1 cellular context compared by ENCODE assay signal in the genomic region with DNA sequence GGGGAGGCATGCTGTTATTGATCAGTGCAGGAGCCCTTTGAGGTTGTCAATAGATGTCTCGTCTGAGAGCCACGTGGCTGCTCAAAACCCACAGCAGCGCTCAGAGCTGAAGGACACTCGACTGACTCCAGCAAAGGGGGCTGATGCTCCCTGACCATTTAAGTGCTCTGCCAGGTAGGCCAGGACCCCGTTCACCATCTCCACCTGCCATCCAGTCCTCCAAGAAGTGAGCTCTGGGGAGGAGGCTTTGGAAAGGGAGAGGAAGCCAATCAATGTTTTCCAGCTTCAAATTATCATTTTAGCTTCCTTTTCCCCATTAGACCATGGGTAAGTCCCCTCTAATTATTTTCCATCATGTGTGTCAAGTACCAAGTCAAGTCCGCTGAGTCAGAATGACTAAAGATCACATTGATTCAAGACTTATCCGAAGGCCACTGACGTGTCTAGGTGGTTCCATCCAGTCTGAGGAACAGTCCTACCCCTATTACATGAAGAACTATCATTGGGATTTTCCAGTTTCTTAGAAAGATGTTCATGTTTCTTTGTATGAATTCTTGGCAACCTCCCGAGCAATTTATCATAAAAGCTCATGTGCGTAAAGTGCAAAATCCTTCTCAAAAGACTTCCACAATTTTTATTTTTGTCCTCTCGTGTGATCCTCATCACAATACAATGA.
TF ChIP-seq lines count a peak whose summit lies in the region.

No MANE protein-coding gene starts in this region.

TF ChIP-seq in K562, 482 proteins besides CTCF, POLR2A, EP300 and RAD21 (continued from another document and continues in another):
- TF ChIP-seq E2F1 (CRISPR knock-in tag; IDR thresholded peaks at IDR 0.05): no peak
- no peak for TF ChIP-seq ZNF76 (CRISPR knock-in tag; IDR thresholded peaks at IDR 0.05; ENCODE audit: borderline replicate concordance)
- TF ChIP-seq HCFC1 (IDR thresholded peaks at IDR 0.05; ENCODE audit: low read depth, low read length): no peak
- no peak for TF ChIP-seq GATAD2A (IDR thresholded peaks at IDR 0.05)
- TF ChIP-seq U2AF1 (optimal IDR thresholded peaks at IDR 0.05; ENCODE audit: low read depth, low read length): no peak
- TF ChIP-seq PHF21A (IDR thresholded peaks at IDR 0.05; ENCODE audit: borderline replicate concordance, low read depth): no peak
- TF ChIP-seq ZBTB8A (IDR thresholded peaks at IDR 0.05; ENCODE audit: partially characterized antibody): no peak
- TF ChIP-seq ZNF77 (CRISPR knock-in tag; IDR thresholded peaks at IDR 0.05): no peak
- TF ChIP-seq ZNF511 (CRISPR knock-in tag; IDR thresholded peaks at IDR 0.05): no peak
- no peak for TF ChIP-seq CHAMP1 (IDR thresholded peaks at IDR 0.05)
- TF ChIP-seq, protein P1, sequence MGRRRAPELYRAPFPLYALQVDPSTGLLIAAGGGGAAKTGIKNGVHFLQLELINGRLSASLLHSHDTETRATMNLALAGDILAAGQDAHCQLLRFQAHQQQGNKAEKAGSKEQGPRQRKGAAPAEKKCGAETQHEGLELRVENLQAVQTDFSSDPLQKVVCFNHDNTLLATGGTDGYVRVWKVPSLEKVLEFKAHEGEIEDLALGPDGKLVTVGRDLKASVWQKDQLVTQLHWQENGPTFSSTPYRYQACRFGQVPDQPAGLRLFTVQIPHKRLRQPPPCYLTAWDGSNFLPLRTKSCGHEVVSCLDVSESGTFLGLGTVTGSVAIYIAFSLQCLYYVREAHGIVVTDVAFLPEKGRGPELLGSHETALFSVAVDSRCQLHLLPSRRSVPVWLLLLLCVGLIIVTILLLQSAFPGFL (CRISPR knock-in tag; IDR thresholded peaks at IDR 0.05): no peak
- TF ChIP-seq HOXB6 (CRISPR knock-in tag; IDR thresholded peaks at IDR 0.05; ENCODE audit: borderline replicate concordance): no peak
- no peak for TF ChIP-seq POU5F1 (IDR thresholded peaks at IDR 0.05; ENCODE audit: borderline replicate concordance, low read depth, low read length, partially characterized antibody)
- TF ChIP-seq KLF16 (IDR thresholded peaks at IDR 0.05): no peak
- no peak for TF ChIP-seq ZNF212 (CRISPR knock-in tag; IDR thresholded peaks at IDR 0.05)
- TF ChIP-seq HDGF (IDR thresholded peaks at IDR 0.05): no peak
- TF ChIP-seq, protein P2, sequence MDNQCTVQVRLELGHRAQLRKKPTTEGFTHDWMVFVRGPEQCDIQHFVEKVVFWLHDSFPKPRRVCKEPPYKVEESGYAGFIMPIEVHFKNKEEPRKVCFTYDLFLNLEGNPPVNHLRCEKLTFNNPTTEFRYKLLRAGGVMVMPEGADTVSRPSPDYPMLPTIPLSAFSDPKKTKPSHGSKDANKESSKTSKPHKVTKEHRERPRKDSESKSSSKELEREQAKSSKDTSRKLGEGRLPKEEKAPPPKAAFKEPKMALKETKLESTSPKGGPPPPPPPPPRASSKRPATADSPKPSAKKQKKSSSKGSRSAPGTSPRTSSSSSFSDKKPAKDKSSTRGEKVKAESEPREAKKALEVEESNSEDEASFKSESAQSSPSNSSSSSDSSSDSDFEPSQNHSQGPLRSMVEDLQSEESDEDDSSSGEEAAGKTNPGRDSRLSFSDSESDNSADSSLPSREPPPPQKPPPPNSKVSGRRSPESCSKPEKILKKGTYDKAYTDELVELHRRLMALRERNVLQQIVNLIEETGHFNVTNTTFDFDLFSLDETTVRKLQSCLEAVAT (IDR thresholded peaks at IDR 0.05): no peak
- no peak for TF ChIP-seq HMGN3 (IDR thresholded peaks at IDR 0.05; ENCODE audit: borderline replicate concordance, extremely low read depth, insufficient read length, low read depth, low read length)
- no peak for TF ChIP-seq RFX7 (CRISPR knock-in tag; IDR thresholded peaks at IDR 0.05)
- TF ChIP-seq ATF1 (CRISPR knock-in tag; IDR thresholded peaks at IDR 0.05): no peak
- peak; percentile 37; the same call in 1 of the 2 replicates for TF ChIP-seq ATF1 (tag; IDR thresholded peaks at IDR 0.05)
- TF ChIP-seq THAP7 (CRISPR knock-in tag; IDR thresholded peaks at IDR 0.05): no peak
- TF ChIP-seq CEBPZ (IDR thresholded peaks at IDR 0.05; ENCODE audit: borderline replicate concordance, low read depth, low read length): no peak
- TF ChIP-seq SMAD4 (CRISPR knock-in tag; conservative IDR thresholded peaks at IDR 0.05): 0 out of 2 replicates have a peak, but pooled peaks have one; percentile 8
- no peak for TF ChIP-seq HDAC1 (IDR thresholded peaks at IDR 0.05)
- TF ChIP-seq SLC30A9 (CRISPR knock-in tag; IDR thresholded peaks at IDR 0.05): no peak
- no peak for TF ChIP-seq ZNF561 (CRISPR knock-in tag; conservative IDR thresholded peaks at IDR 0.05)
- TF ChIP-seq, protein P3, sequence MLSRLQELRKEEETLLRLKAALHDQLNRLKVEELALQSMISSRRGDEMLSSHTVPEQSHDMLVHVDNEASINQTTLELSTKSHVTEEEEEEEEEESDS (CRISPR knock-in tag; IDR thresholded peaks at IDR 0.05): no peak
- no peak for TF ChIP-seq CHCHD3 (CRISPR knock-in tag; IDR thresholded peaks at IDR 0.05)
- TF ChIP-seq SIX5 (IDR thresholded peaks at IDR 0.05; ENCODE audit: borderline replicate concordance in 1 of 2, insufficient read depth in 1 of 2, low read depth in 1 of 2, low read length in 2 of 2): no peak
- no peak for TF ChIP-seq ZNF408 (CRISPR knock-in tag; IDR thresholded peaks at IDR 0.05; ENCODE audit: low read depth)
- no peak for TF ChIP-seq NFYB (IDR thresholded peaks at IDR 0.05; ENCODE audit: extremely low read depth, insufficient read length)
- no peak for TF ChIP-seq SRSF7 (optimal IDR thresholded peaks at IDR 0.05; ENCODE audit: low read depth, low read length)
- TF ChIP-seq, protein P4, sequence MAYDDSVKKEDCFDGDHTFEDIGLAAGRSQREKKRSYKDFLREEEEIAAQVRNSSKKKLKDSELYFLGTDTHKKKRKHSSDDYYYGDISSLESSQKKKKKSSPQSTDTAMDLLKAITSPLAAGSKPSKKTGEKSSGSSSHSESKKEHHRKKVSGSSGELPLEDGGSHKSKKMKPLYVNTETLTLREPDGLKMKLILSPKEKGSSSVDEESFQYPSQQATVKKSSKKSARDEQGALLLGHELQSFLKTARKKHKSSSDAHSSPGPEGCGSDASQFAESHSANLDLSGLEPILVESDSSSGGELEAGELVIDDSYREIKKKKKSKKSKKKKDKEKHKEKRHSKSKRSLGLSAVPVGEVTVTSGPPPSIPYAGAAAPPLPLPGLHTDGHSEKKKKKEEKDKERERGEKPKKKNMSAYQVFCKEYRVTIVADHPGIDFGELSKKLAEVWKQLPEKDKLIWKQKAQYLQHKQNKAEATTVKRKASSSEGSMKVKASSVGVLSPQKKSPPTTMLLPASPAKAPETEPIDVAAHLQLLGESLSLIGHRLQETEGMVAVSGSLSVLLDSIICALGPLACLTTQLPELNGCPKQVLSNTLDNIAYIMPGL (CRISPR knock-in tag; IDR thresholded peaks at IDR 0.05): no peak
- TF ChIP-seq ZNF282 (CRISPR knock-in tag; IDR thresholded peaks at IDR 0.05): no peak
- no peak for TF ChIP-seq GTF2A2 (tag; IDR thresholded peaks at IDR 0.05)
- TF ChIP-seq SMAD1 (IDR thresholded peaks at IDR 0.05; ENCODE audit: low read depth, low read length, partially characterized antibody): no peak
- TF ChIP-seq, protein P5, sequence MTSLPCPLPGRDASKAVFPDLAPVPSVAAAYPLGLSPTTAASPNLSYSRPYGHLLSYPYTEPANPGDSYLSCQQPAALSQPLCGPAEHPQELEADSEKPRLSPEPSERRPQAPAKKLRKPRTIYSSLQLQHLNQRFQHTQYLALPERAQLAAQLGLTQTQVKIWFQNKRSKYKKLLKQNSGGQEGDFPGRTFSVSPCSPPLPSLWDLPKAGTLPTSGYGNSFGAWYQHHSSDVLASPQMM (CRISPR knock-in tag; IDR thresholded peaks at IDR 0.05): no peak
- no peak for TF ChIP-seq SAFB (IDR thresholded peaks at IDR 0.05; ENCODE audit: borderline replicate concordance, low read depth, low read length)
